Comparison of ENCODE assay signal across 19 cellular contexts in the genomic region with DNA sequence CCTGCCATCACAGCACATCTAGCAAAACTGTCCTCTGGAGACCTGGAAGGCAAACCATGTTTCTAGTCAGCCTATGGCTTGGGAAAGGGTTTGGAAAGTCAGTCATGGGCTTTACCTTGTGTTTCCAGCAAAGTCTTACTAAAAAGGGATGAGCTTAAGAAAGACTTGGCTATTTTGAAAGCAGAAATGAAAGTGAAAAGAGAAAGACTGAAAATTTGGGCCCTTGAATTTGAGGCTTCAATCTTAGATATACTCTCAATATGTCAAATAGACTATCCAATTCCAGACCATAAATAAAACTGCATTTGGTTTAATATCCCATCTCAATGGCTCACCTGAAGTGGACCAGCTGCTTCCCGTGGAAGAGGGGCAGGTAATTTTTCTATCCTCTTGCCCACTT.
DNase-seq lines count a peak whose midpoint lies in the region; ATAC-seq and TF ChIP-seq lines count a peak whose summit lies in the region.
"Had no signal": no experiment of that assay in that cellular context is flagged by ENCODE, and none has a peak within 500 bp of the region (broad histone marks: within the 10 kb centered on the region; RNA-seq: fewer than 3 reads in every experiment).

No MANE protein-coding gene starts in this region.

- no peaks in the 10 kb centered on the region for H3K9me3 ChIP-seq in thoracic aorta
- H3K9me3 ChIP-seq: esophagus squamous epithelium, SK-N-SH had no signal

- H3K27me3 ChIP-seq in thoracic aorta (replicated peaks; ENCODE audit: insufficient read depth) (no peaks in the 10 kb centered on the region), GM23338 (ENCODE audit: insufficient read depth) (no peaks in the 10 kb centered on the region)
- H3K27me3 ChIP-seq: esophagus squamous epithelium, heart left ventricle had no signal

- no peak for TF ChIP-seq CTCF in thoracic aorta (IDR thresholded peaks at IDR 0.05)
- TF ChIP-seq CTCF in GM23338 (conservative IDR thresholded peaks at IDR 0.05; ENCODE audit: low read depth in 2 of 2), result no peak

- no peaks in the 10 kb centered on the region for H3K79me2 ChIP-seq in GM23338 (replicated peaks; ENCODE audit: insufficient read depth)

- no peak overlapping the region for H3K4me2 ChIP-seq in GM23338
- H3K4me2 ChIP-seq: SK-N-SH had no signal

- DNase-seq in MV-4-11 (lab: John Stamatoyannopoulos, UW) (peak; percentile 28), thoracic aorta (ENCODE audit: low spot score) (no peak), SIG-M5 treated with dmso at 0.1 percent for 504 hours (lab: John Stamatoyannopoulos, UW; ENCODE audit: unreplicated experiment) (no peak), GM23338 (ENCODE audit: low spot score) (no peak), SIG-M5 (lab: John Stamatoyannopoulos, UW) (no peak)
- DNase-seq: activated CD4-positive, alpha-beta T cell treated with anti-CD3 and anti-CD28 coated beads, Interleukin-2, amount 50 U/mL, for 48 hours; activated T-cell treated with anti-CD3 and anti-CD28 coated beads, Interleukin-2, amount 50 U/mL, for 24 hours; DND-41; esophagus squamous epithelium; heart left ventricle; NCI-H146; NCI-H226; SK-N-SH had no signal

- H3K27ac Mint-ChIP-seq in GM23338, result no peak overlapping the region
- H3K27ac Mint-ChIP-seq: activated naive CD4-positive, alpha-beta T cell treated with anti-CD3 and anti-CD28 coated beads, Interleukin-2, amount 50 U/mL, for 24 hours; activated T-cell treated with anti-CD3 and anti-CD28 coated beads, Interleukin-2, amount 50 U/mL, for 24 hours; brain had no signal

- no peaks in the 10 kb centered on the region for H3K9me3 Mint-ChIP-seq in GM23338
- H3K9me3 Mint-ChIP-seq: activated naive CD4-positive, alpha-beta T cell treated with anti-CD3 and anti-CD28 coated beads, Interleukin-2, amount 50 U/mL, for 24 hours; activated T-cell treated with anti-CD3 and anti-CD28 coated beads, Interleukin-2, amount 50 U/mL, for 24 hours; brain; nephron had no signal

- H3K9me2 ChIP-seq in GM23338 (ENCODE audit: insufficient read depth), result no peaks in the 10 kb centered on the region
- H3K9me2 ChIP-seq: SK-N-SH had no signal

- H3K4me1 ChIP-seq in thoracic aorta (ENCODE audit: control insufficient read depth in 1 of 2, low read depth in 2 of 2) (peaks cover 15 to 48% of the 10 kb centered on the region in 2 donors), GM23338 (ENCODE audit: insufficient read depth) (peaks cover 11% of the 10 kb centered on the region; the same call in 1 of the 2 replicates)

- H3K4me3 ChIP-seq in thoracic aorta (no peak overlapping the region), GM23338 (no peak overlapping the region)
- H3K4me3 ChIP-seq: esophagus squamous epithelium, GM23248, heart left ventricle had no signal

- ATAC-seq in GM18858 (IDR thresholded peaks at IDR 0.05; ENCODE audit: unreplicated experiment) (peak; percentile 21), GM21786 (IDR thresholded peaks at IDR 0.05; ENCODE audit: unreplicated experiment) (peak; percentile 40), thoracic aorta (ENCODE audit: insufficient number of reproducible peaks, low FRiP score, low read depth) (no peak), GM23338 (no peak)

- H3K27ac ChIP-seq in thoracic aorta (peak overlapping the region; percentile 4 to 12), GM23338 (ENCODE audit: low read depth) (no peak overlapping the region)
- H3K27ac ChIP-seq: esophagus squamous epithelium, GM23248 had no signal

- no peaks in the 10 kb centered on the region for H3F3A ChIP-seq in GM23338 (replicated peaks; ENCODE audit: low read depth)

- H3K36me3 ChIP-seq in thoracic aorta (no peaks in the 10 kb centered on the region), GM23338 (ENCODE audit: insufficient read depth) (no peaks in the 10 kb centered on the region)
- H3K36me3 ChIP-seq: esophagus squamous epithelium, heart left ventricle had no signal

- no peak overlapping the region for H2AFZ ChIP-seq in GM23338
- H2AFZ ChIP-seq: GM23248 had no signal

- peaks cover 18% of the 10 kb centered on the region for H3K4me1 Mint-ChIP-seq in GM23338
- H3K4me1 Mint-ChIP-seq: activated naive CD4-positive, alpha-beta T cell treated with anti-CD3 and anti-CD28 coated beads, Interleukin-2, amount 50 U/mL, for 24 hours had no signal

- H4K20me1 ChIP-seq in GM23338 (replicated peaks; ENCODE audit: insufficient read depth), result no peaks in the 10 kb centered on the region

- no peaks in the 10 kb centered on the region for H3K36me3 Mint-ChIP-seq in GM23338 (ENCODE audit: low read depth)
- H3K36me3 Mint-ChIP-seq: activated naive CD4-positive, alpha-beta T cell treated with anti-CD3 and anti-CD28 coated beads, Interleukin-2, amount 50 U/mL, for 24 hours; brain had no signal

- no peak overlapping the region for H3K4me3 Mint-ChIP-seq in GM23338
- H3K4me3 Mint-ChIP-seq: activated naive CD4-positive, alpha-beta T cell treated with anti-CD3 and anti-CD28 coated beads, Interleukin-2, amount 50 U/mL, for 24 hours; activated T-cell treated with anti-CD3 and anti-CD28 coated beads, Interleukin-2, amount 50 U/mL, for 24 hours; brain; nephron had no signal

- H3K27me3 Mint-ChIP-seq in GM23338 (ENCODE audit: insufficient read depth, low read depth, poor library complexity), result no peaks in the 10 kb centered on the region

TF ChIP-seq in GM23338, 12 proteins besides CTCF, POLR2A, EP300 and RAD21 (continues in another document):
- TF ChIP-seq, protein P1, sequence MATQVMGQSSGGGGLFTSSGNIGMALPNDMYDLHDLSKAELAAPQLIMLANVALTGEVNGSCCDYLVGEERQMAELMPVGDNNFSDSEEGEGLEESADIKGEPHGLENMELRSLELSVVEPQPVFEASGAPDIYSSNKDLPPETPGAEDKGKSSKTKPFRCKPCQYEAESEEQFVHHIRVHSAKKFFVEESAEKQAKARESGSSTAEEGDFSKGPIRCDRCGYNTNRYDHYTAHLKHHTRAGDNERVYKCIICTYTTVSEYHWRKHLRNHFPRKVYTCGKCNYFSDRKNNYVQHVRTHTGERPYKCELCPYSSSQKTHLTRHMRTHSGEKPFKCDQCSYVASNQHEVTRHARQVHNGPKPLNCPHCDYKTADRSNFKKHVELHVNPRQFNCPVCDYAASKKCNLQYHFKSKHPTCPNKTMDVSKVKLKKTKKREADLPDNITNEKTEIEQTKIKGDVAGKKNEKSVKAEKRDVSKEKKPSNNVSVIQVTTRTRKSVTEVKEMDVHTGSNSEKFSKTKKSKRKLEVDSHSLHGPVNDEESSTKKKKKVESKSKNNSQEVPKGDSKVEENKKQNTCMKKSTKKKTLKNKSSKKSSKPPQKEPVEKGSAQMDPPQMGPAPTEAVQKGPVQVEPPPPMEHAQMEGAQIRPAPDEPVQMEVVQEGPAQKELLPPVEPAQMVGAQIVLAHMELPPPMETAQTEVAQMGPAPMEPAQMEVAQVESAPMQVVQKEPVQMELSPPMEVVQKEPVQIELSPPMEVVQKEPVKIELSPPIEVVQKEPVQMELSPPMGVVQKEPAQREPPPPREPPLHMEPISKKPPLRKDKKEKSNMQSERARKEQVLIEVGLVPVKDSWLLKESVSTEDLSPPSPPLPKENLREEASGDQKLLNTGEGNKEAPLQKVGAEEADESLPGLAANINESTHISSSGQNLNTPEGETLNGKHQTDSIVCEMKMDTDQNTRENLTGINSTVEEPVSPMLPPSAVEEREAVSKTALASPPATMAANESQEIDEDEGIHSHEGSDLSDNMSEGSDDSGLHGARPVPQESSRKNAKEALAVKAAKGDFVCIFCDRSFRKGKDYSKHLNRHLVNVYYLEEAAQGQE (IDR thresholded peaks at IDR 0.05; ENCODE audit: unreplicated experiment), result no peak
- TF ChIP-seq CREB1 (CRISPR knock-in tag; IDR thresholded peaks at IDR 0.05; ENCODE audit: low read depth) (no peak), EZH2 (IDR thresholded peaks at IDR 0.05; ENCODE audit: low read depth, unreplicated experiment) (no peak), JUNB (IDR thresholded peaks at IDR 0.05; ENCODE audit: unreplicated experiment) (no peak), ZNF331 (CRISPR knock-in tag; IDR thresholded peaks at IDR 0.05; ENCODE audit: low read depth) (no peak), POLR2AphosphoS5 (IDR thresholded peaks at IDR 0.05; ENCODE audit: low read depth) (no peak), EZH2phosphoT487 (IDR thresholded peaks at IDR 0.05; ENCODE audit: unreplicated experiment) (no peak), STAT1 (IDR thresholded peaks at IDR 0.05; ENCODE audit: unreplicated experiment) (no peak)
- TF ChIP-seq, protein P2, sequence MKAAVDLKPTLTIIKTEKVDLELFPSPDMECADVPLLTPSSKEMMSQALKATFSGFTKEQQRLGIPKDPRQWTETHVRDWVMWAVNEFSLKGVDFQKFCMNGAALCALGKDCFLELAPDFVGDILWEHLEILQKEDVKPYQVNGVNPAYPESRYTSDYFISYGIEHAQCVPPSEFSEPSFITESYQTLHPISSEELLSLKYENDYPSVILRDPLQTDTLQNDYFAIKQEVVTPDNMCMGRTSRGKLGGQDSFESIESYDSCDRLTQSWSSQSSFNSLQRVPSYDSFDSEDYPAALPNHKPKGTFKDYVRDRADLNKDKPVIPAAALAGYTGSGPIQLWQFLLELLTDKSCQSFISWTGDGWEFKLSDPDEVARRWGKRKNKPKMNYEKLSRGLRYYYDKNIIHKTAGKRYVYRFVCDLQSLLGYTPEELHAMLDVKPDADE (IDR thresholded peaks at IDR 0.05), result no peak

Comparison
In these comparisons a context has a peak if more than half of its experiments do, and no peak if none do; other contexts are left out.
1. ATAC-seq: peak in GM18858 (single experiment) and GM21786 (single experiment); none in thoracic aorta (single experiment) and GM23338 (single experiment).